Comparison of ENCODE assay signal across 8 cellular contexts in the genomic region with DNA sequence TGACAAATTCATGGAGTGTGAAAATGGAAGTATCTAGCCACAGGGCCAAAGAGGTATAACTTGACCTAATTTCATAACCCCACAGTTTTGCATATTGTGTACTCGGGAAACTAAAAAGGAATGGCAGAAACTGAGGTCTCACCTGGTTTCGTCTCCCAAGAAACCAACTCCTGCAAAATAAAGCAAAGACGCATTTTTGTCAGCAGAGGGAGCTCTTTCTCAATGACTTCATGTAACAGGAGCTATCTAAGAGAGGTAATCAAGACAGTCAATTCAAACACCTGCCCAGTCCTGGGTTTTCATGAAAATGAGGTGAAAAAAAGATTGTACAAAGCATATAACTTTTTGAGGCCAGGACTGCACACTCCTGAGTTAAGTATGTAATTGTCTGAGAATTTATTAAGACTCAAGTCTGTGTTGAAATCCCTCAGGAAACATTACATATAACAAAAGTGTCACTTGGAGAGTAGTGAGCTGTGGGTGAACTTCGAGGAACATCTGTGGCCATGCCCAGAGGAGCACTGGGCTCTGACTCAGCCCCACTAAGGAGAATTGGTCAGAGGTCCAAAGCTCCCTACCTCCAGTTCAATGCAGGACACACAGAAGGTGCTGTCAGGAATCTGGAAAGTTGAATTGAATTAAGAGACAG. TPM values are rescaled to one million over a fixed set of nuclear protein-coding genes. Genes with fewer than 3 reads are reported as not detected.
DNase-seq lines count a peak whose midpoint lies in the region; ATAC-seq, FAIRE-seq and TF ChIP-seq lines count a peak whose summit lies in the region.

No MANE protein-coding gene starts in this region.

- TF ChIP-seq CTCF in HEK293 (tag by site-specific recombination; IDR thresholded peaks at IDR 0.05) (0 out of 2 replicates have a peak, but pooled peaks have one; percentile 20), K562 (IDR thresholded peaks at IDR 0.05 in 2 of 3, conservative IDR thresholded peaks at IDR 0.05 in 1 of 3; ENCODE audit: insufficient read depth in 2 of 3, low read depth in 1 of 3, low read length in 3 of 3) (peak; percentile 58 to 80 (median 69))

- TF ChIP-seq RAD21 in K562 (CRISPR knock-in tag; conservative IDR thresholded peaks at IDR 0.05 in 1 of 2, IDR thresholded peaks at IDR 0.05 in 1 of 2): peak in 1 of 2 experiments; percentile 67

- FAIRE-seq in K562 (lab: Jason Lieb, UNC) (peak; percentile 94), islet of Langerhans (lab: Jason Lieb, UNC) (peak; percentile 99)

- no peak overlapping the region for H3K9ac ChIP-seq in K562 (ENCODE audit: insufficient read depth in 1 of 2, low read depth in 2 of 2, low read length in 2 of 2)

- no TSS peak for BruUV-seq in K562 (replicated peaks; lab: Mats Ljungman, UMichigan)

- DNase-seq in DMS53 treated with DMSO at 0.1 percent for 48 hours (lab: John Stamatoyannopoulos, UW; ENCODE audit: unreplicated experiment) (peak; percentile 70), NCI-H510A treated with DMSO at 0.1 percent for 48 hours (lab: John Stamatoyannopoulos, UW) (peak; percentile 76), K562 (ENCODE audit: extremely low read depth in 1 of 4, low spot score in 3 of 4) (peak; percentile 56 to 65 (median 62)), stromal cell of bone marrow (ENCODE audit: low read depth) (peak; percentile 13)
- no peak for DNase-seq in activated CD8-positive, alpha-beta memory T cell treated with anti-CD3 and anti-CD28 coated beads, Interleukin-2, amount 10 ng/mL, durations not matched to agents 7 days and 5 days

- WGBS in K562 (ENCODE audit: insufficient coverage, low coverage, missing lambda C conversion rate): 4% methylated on average over 4 of the region's 4 CpGs

- no peak for TF ChIP-seq POLR2A in K562 (conservative IDR thresholded peaks at IDR 0.05)

- peaks cover 20% of the 10 kb centered on the region for H3K27me3 Mint-ChIP-seq in activated CD8-positive, alpha-beta memory T cell treated with anti-CD3 and anti-CD28 coated beads, Interleukin-2, amount 10 ng/mL, durations not matched to agents 7 days and 5 days

- in situ Hi-C loops in K562 (cut with MboI): no loop called here

- peaks cover 0 to 5% of the 10 kb centered on the region in 2 experiments; a peak in 2 of 5 replicates for H3K27me3 ChIP-seq in K562 (ENCODE audit: control insufficient read depth in 2 of 2, insufficient read depth in 2 of 2, low read length in 2 of 2)

- H3K36me3 ChIP-seq in HEK293 (ENCODE audit: control insufficient read depth in 2 of 2, insufficient read depth in 1 of 2, low read length in 2 of 2) (no peaks in the 10 kb centered on the region), K562 (ENCODE audit: control insufficient read depth, insufficient read depth, low read length) (no peaks in the 10 kb centered on the region)

- H3K4me3 ChIP-seq in HEK293 (ENCODE audit: low read depth, low read length) (no peak overlapping the region), K562 (no peak overlapping the region)

- intact Hi-C loops in K562 (cut with micrococcal nuclease): loop anchor here (1.0 to 10.0 kb wide), 2 partner anchors 46 to 114 kb away; no protein-coding TSS in a partner anchor

- H3K4me1 ChIP-seq in HEK293 (ENCODE audit: control insufficient read depth, insufficient read depth, low read length) (no peaks in the 10 kb centered on the region), K562 (replicated peaks in 1 of 2; ENCODE audit: control insufficient read depth in 2 of 2, insufficient read depth in 2 of 2, low read length in 2 of 2) (no peaks in the 10 kb centered on the region)

- H3K9me3 Mint-ChIP-seq in activated CD8-positive, alpha-beta memory T cell treated with anti-CD3 and anti-CD28 coated beads, Interleukin-2, amount 10 ng/mL, durations not matched to agents 7 days and 5 days (ENCODE audit: low read depth): no peaks in the 10 kb centered on the region

- no peaks in the 10 kb centered on the region for H3K36me3 Mint-ChIP-seq in activated CD8-positive, alpha-beta memory T cell treated with anti-CD3 and anti-CD28 coated beads, Interleukin-2, amount 10 ng/mL, durations not matched to agents 7 days and 5 days

- ATAC-seq in K562 (peak; percentile 84), esophagus mucosa (no peak)
- no peak for ATAC-seq in activated CD8-positive, alpha-beta memory T cell treated with anti-CD3 and anti-CD28 coated beads, Interleukin-2, amount 10 ng/mL, durations not matched to agents 7 days and 5 days

- H3K79me2 ChIP-seq in K562 (ENCODE audit: control insufficient read depth, insufficient read depth, low read length): no peaks in the 10 kb centered on the region

- H2AFZ ChIP-seq in K562 (ENCODE audit: low read depth, low read length): no peak overlapping the region

- no peaks in the 10 kb centered on the region for H3K4me1 Mint-ChIP-seq in activated CD8-positive, alpha-beta memory T cell treated with anti-CD3 and anti-CD28 coated beads, Interleukin-2, amount 10 ng/mL, durations not matched to agents 7 days and 5 days

- CTCF ChIA-PET in HEK293 (lab: Yijun Ruan, JAX): interaction anchor here (0.5 to 5.7 kb wide), 48 partner anchors 9 to 1563 kb away, joined by 3 to 62 read pairs (median 5); no protein-coding TSS in a partner anchor
- CTCF ChIA-PET in K562 (lab: Yijun Ruan, JAX; ENCODE audit: low intra/inter-chr PET ratio): no interaction called here
- CTCF ChIA-PET in activated CD8-positive, alpha-beta memory T cell treated with anti-CD3 and anti-CD28 coated beads, Interleukin-2, amount 10 ng/mL, durations not matched to agents 7 days and 5 days (lab: Charles Lee): interaction anchor here (0.8 to 2.8 kb wide), 15 partner anchors 9 to 544 kb away, joined by 3 to 16 read pairs (median 4); no protein-coding TSS in a partner anchor

- no peak for TF ChIP-seq EP300 in K562 (IDR thresholded peaks at IDR 0.05; ENCODE audit: low read length)

- no peak overlapping the region for H3K4me3 Mint-ChIP-seq in activated CD8-positive, alpha-beta memory T cell treated with anti-CD3 and anti-CD28 coated beads, Interleukin-2, amount 10 ng/mL, durations not matched to agents 7 days and 5 days

- H3K4me2 ChIP-seq in K562 (ENCODE audit: insufficient read depth, low read length): no peak overlapping the region

- H3K9me3 ChIP-seq in HEK293 (ENCODE audit: control insufficient read depth, insufficient read depth, low read depth, low read length) (no peaks in the 10 kb centered on the region), K562 (replicated peaks; ENCODE audit: control insufficient read depth, insufficient read depth, low read depth, low read length) (no peaks in the 10 kb centered on the region)

- no peaks in the 10 kb centered on the region for H3K9me1 ChIP-seq in K562 (ENCODE audit: control insufficient read depth, insufficient read depth, low read length)

- POLR2A ChIA-PET in HEK293 (lab: Yijun Ruan, JAX): interaction anchor here (0.6 kb wide), 2 partner anchors 42 to 399 kb away, joined by 3 to 10 read pairs; no protein-coding TSS in a partner anchor
- POLR2A ChIA-PET in K562 (lab: Yijun Ruan, JAX): interaction anchor here (0.8 kb wide), 1 partner anchor 16 kb away, joined by 5 read pairs; no protein-coding TSS in a partner anchor

- H4K20me1 ChIP-seq in K562 (replicated peaks; ENCODE audit: control insufficient read depth, insufficient read depth, low read length): 0 out of 2 replicates have a peak, but pooled peaks cover 3% of the 10 kb centered on the region

- no peak overlapping the region for H3K27ac Mint-ChIP-seq in activated CD8-positive, alpha-beta memory T cell treated with anti-CD3 and anti-CD28 coated beads, Interleukin-2, amount 10 ng/mL, durations not matched to agents 7 days and 5 days

- H3K27ac ChIP-seq in HEK293 (ENCODE audit: extremely low read depth, low read depth, low read length) (no peak overlapping the region), K562 (ENCODE audit: extremely low read depth, low read depth, low read length) (no peak overlapping the region)

RNA-seq across cellular contexts. Expression of a gene that starts 17.6 kb away (rescaled TPM):
- not detected in 2 replicates for total RNA-seq in K562 (2011; cell fraction: chromatin; rRNA removed; ENCODE audit: low replicate concordance)
- total RNA-seq in K562 (2011; cell fraction: nucleolus; rRNA removed): not detected in 2 replicates
- total RNA-seq in K562 (2011; cell fraction: nucleoplasm; rRNA removed): not detected in 2 replicates
- total RNA-seq in K562 (2014; rRNA removed): not detected in 2 replicates
- not detected in 2 replicates for total RNA-seq in K562 (2014; rRNA removed; fragmentation: Illumina TruSeq; extraction: Trizol)
- not detected in 2 replicates for total RNA-seq in K562 (2015; rRNA removed; fragmentation: Illumina TruSeq; extraction: Trizol)
- total RNA-seq in K562 (2021): not detected in 2 replicates
- not detected in 2 replicates for polyA plus RNA-seq in K562 (2011; rRNA removed)
- polyA plus RNA-seq in K562 (2011; cell fraction: cytosol; rRNA removed): not detected in 2 replicates
- polyA plus RNA-seq in K562 (2011; cell fraction: nucleus; rRNA removed): not detected in 2 replicates
- not detected in 2 replicates for polyA plus RNA-seq in K562 (2012)
- not detected in 2 replicates for polyA plus RNA-seq in K562 (2014; fragmentation: Illumina TruSeq; extraction: Trizol)
- not detected for polyA plus RNA-seq in K562 (2014; fragmentation: Nextera tagmentation; extraction: Ambion mirVana)
- polyA plus RNA-seq in K562 (2014; rRNA removed): not detected in 2 replicates
- polyA minus RNA-seq in K562 (2011; rRNA and poly(A)+ RNA removed): not detected in 2 replicates
- not detected in 2 replicates for polyA minus RNA-seq in K562 (2011; cell fraction: cytosol; rRNA and poly(A)+ RNA removed)
- not detected in 2 replicates for polyA minus RNA-seq in K562 (2011; cell fraction: nucleus; rRNA and poly(A)+ RNA removed)
- total RNA-seq in activated CD8-positive, alpha-beta memory T cell treated with anti-CD3 and anti-CD28 coated beads, Interleukin-2, amount 10 ng/mL, durations not matched to agents 7 days and 5 days: not detected
- total RNA-seq in esophagus mucosa: 0.04 TPM

RNA-seq across cellular contexts. Expression of a gene that starts 28.0 kb away (rescaled TPM):
- total RNA-seq in K562 (2011; cell fraction: chromatin; rRNA removed; ENCODE audit: low replicate concordance): not detected in 2 replicates
- total RNA-seq in K562 (2011; cell fraction: nucleolus; rRNA removed): not detected in 2 replicates
- not detected in 2 replicates for total RNA-seq in K562 (2011; cell fraction: nucleoplasm; rRNA removed)
- total RNA-seq in K562 (2014; rRNA removed) (not detected in 2 replicates), K562 (2014; rRNA removed; fragmentation: Illumina TruSeq; extraction: Trizol) (not detected in 2 replicates), K562 (2015; rRNA removed; fragmentation: Illumina TruSeq; extraction: Trizol) (not detected in 2 replicates), K562 (2021) (not detected in 2 replicates), esophagus mucosa (0.72 TPM)
- polyA plus RNA-seq in K562 (2011; rRNA removed) (not detected in 2 replicates), K562 (2014; fragmentation: Illumina TruSeq; extraction: Trizol) (not detected in 2 replicates), K562 (2014; fragmentation: Nextera tagmentation; extraction: Ambion mirVana) (not detected), K562 (2014; rRNA removed) (not detected in 2 replicates)
- not detected in 2 replicates for polyA plus RNA-seq in K562 (2011; cell fraction: cytosol; rRNA removed)
- not detected in 2 replicates for polyA plus RNA-seq in K562 (2011; cell fraction: nucleus; rRNA removed)
- polyA plus RNA-seq in K562 (2012): not detected in 2 replicates
- polyA minus RNA-seq in K562 (2011; rRNA and poly(A)+ RNA removed): not detected in 2 replicates
- polyA minus RNA-seq in K562 (2011; cell fraction: cytosol; rRNA and poly(A)+ RNA removed): not detected in 2 replicates
- polyA minus RNA-seq in K562 (2011; cell fraction: nucleus; rRNA and poly(A)+ RNA removed): not detected in 2 replicates
- not detected for total RNA-seq in activated CD8-positive, alpha-beta memory T cell treated with anti-CD3 and anti-CD28 coated beads, Interleukin-2, amount 10 ng/mL, durations not matched to agents 7 days and 5 days
